ENCODE assay signal across 13 cellular contexts in genomic region chr4:3233391-3234071, GRCh38. TPM values are rescaled to one million over a fixed set of nuclear protein-coding genes. Genes with fewer than 3 reads are reported as not detected.
A peak's percentile ranks its signal among the peaks of the same experiment; 100 is the strongest.
DNase-seq lines count a peak whose midpoint lies in the region; ATAC-seq and TF ChIP-seq lines count a peak whose summit lies in the region.
"Had no signal": no experiment of that assay in that cellular context is flagged by ENCODE, and none has a peak within 500 bp of the region (broad histone marks: within the 10 kb centered on the region; RNA-seq: fewer than 3 reads in every experiment).

No MANE protein-coding gene starts in this region.

- H3K27ac Mint-ChIP-seq in stimulated activated effector memory CD8-positive, alpha-beta T cell treated with anti-CD3 and anti-CD28 coated beads, Interleukin-12 subunit alpha, Interleukin-12 subunit beta, amount 100 ng/mL, for 72 hours: peak overlapping the region; percentile 68

- 87% methylated on average over 19 of the region's 21 CpGs for WGBS in SK-N-SH (ENCODE audit: low lambda C conversion rate)

- peaks cover 17% of the 10 kb centered on the region for H3K4me1 Mint-ChIP-seq in stimulated activated effector memory CD8-positive, alpha-beta T cell treated with anti-CD3 and anti-CD28 coated beads, Interleukin-12 subunit alpha, Interleukin-12 subunit beta, amount 100 ng/mL, for 72 hours

- H3K9ac ChIP-seq in SK-N-SH (no peak overlapping the region), adipocyte (ENCODE audit: low read length) (no peak overlapping the region)

- no peaks in the 10 kb centered on the region for H3K9me2 ChIP-seq in SK-N-SH

- H3K36me3 Mint-ChIP-seq in stimulated activated effector memory CD8-positive, alpha-beta T cell treated with anti-CD3 and anti-CD28 coated beads, Interleukin-12 subunit alpha, Interleukin-12 subunit beta, amount 100 ng/mL, for 72 hours: peaks cover 74% of the 10 kb centered on the region

- H3K27me3 ChIP-seq in SK-N-SH (ENCODE audit: insufficient read depth): no peaks in the 10 kb centered on the region
- no peaks in the 10 kb centered on the region for H3K27me3 ChIP-seq in adipocyte (replicated peaks; ENCODE audit: control insufficient read depth, insufficient read depth, low read length)
- H3K27me3 ChIP-seq: esophagus muscularis mucosa had no signal

- no peak for TF ChIP-seq RAD21 in SK-N-SH (IDR thresholded peaks at IDR 0.05; ENCODE audit: low read length)

- POLR2A ChIA-PET in SK-N-SH (lab: Yijun Ruan, JAX): interaction anchor here (1.0 kb wide), 1 partner anchor 59 kb away, joined by 3 read pairs; no protein-coding TSS in a partner anchor

- H3K9me3 ChIP-seq in SK-N-SH (no peaks in the 10 kb centered on the region), adipocyte (ENCODE audit: control insufficient read depth, low read length) (no peaks in the 10 kb centered on the region)
- H3K9me3 ChIP-seq: esophagus muscularis mucosa had no signal

- H3K4me2 ChIP-seq in SK-N-SH: no peak overlapping the region

- TF ChIP-seq CTCF in SK-N-SH (IDR thresholded peaks at IDR 0.05) (no peak), fibroblast of pulmonary artery (IDR thresholded peaks at IDR 0.05; ENCODE audit: low read length, missing control alignments) (no peak)

- TF ChIP-seq EP300 in SK-N-SH (IDR thresholded peaks at IDR 0.05; ENCODE audit: borderline replicate concordance in 1 of 2, low read depth in 1 of 2, low read length in 1 of 2): no peak

- H3K36me3 ChIP-seq in SK-N-SH (replicated peaks in 1 of 2; ENCODE audit: control insufficient read depth in 1 of 2, insufficient read depth in 2 of 2, low read length in 1 of 2) (peaks cover 18 to 65% of the 10 kb centered on the region in 2 experiments), adipocyte (ENCODE audit: control insufficient read depth, insufficient read depth, low read length, severe bottlenecking) (peaks cover 81% of the 10 kb centered on the region)

- no peak overlapping the region for H2AFZ ChIP-seq in SK-N-SH (ENCODE audit: low read depth)

- H4K20me1 ChIP-seq in SK-N-SH (ENCODE audit: insufficient read depth): no peaks in the 10 kb centered on the region

- DNase-seq in SK-N-SH: no peak
- peak; percentile 7 for DNase-seq in adipocyte (ENCODE audit: low read depth)
- peak; percentile 15 for DNase-seq in fibroblast of pulmonary artery (ENCODE audit: low read depth)
- DNase-seq in stimulated activated effector memory CD8-positive, alpha-beta T cell treated with anti-CD3 and anti-CD28 coated beads, Interleukin-12 subunit alpha, Interleukin-12 subunit beta, amount 100 ng/mL, for 72 hours (ENCODE audit: low spot score in 2 of 2): no peak
- no peak for DNase-seq in anterior cingulate cortex (lab: John Stamatoyannopoulos, UW)
- DNase-seq: 8988T, cerebellar nuclear complex, SIG-M5 had no signal

- ATAC-seq in SK-N-SH treated with all-trans-retinoic acid at 6 μM for 48 hours (peak; percentile 43; the same call in 2 of the 3 replicates), HG03280 (IDR thresholded peaks at IDR 0.05; ENCODE audit: unreplicated experiment) (no peak), HG03442 (IDR thresholded peaks at IDR 0.05; ENCODE audit: unreplicated experiment) (no peak)
- no peak for ATAC-seq in stimulated activated effector memory CD8-positive, alpha-beta T cell treated with anti-CD3 and anti-CD28 coated beads, Interleukin-12 subunit alpha, Interleukin-12 subunit beta, amount 100 ng/mL, for 72 hours

- no peak overlapping the region for H3K4me3 ChIP-seq in SK-N-SH (ENCODE audit: low read depth in 2 of 2, low read length in 1 of 2)
- H3K4me3 ChIP-seq in adipocyte (ENCODE audit: low read length): no peak overlapping the region
- no peak overlapping the region for H3K4me3 ChIP-seq in fibroblast of pulmonary artery (replicated peaks; ENCODE audit: low read depth, low read length)
- H3K4me3 ChIP-seq: esophagus muscularis mucosa, skin epidermis had no signal

- H3K4me3 Mint-ChIP-seq in stimulated activated effector memory CD8-positive, alpha-beta T cell treated with anti-CD3 and anti-CD28 coated beads, Interleukin-12 subunit alpha, Interleukin-12 subunit beta, amount 100 ng/mL, for 72 hours: no peak overlapping the region

- no peaks in the 10 kb centered on the region for H3K79me2 ChIP-seq in SK-N-SH (ENCODE audit: insufficient read depth)

- H3K27ac ChIP-seq in SK-N-SH (ENCODE audit: low read depth in 2 of 2, low read length in 1 of 2): peak overlapping the region in 1 of 2 experiments; percentile 24; a peak in 1 of 4 replicates
- H3K27ac ChIP-seq: esophagus muscularis mucosa, skin epidermis had no signal

- no peaks in the 10 kb centered on the region for H3F3A ChIP-seq in SK-N-SH (replicated peaks; ENCODE audit: insufficient read depth)

- H3K4me1 ChIP-seq in SK-N-SH (ENCODE audit: control insufficient read depth in 1 of 2, insufficient read depth in 2 of 2, low read depth in 1 of 2, low read length in 1 of 2) (peaks cover 0 to 21% of the 10 kb centered on the region in 2 experiments; a peak in 2 of 4 replicates), adipocyte (ENCODE audit: control insufficient read depth, insufficient read depth, low read length) (no peaks in the 10 kb centered on the region)
- H3K4me1 ChIP-seq: esophagus muscularis mucosa had no signal

- H3K9me3 Mint-ChIP-seq in stimulated activated effector memory CD8-positive, alpha-beta T cell treated with anti-CD3 and anti-CD28 coated beads, Interleukin-12 subunit alpha, Interleukin-12 subunit beta, amount 100 ng/mL, for 72 hours: no peaks in the 10 kb centered on the region

- CTCF ChIA-PET in SK-N-SH (lab: Yijun Ruan, JAX): interaction anchor here (0.8 to 1.6 kb wide), 4 partner anchors 13 to 255 kb away, joined by 3 to 5 read pairs (median 4); no protein-coding TSS in a partner anchor

TF ChIP-seq in SK-N-SH treated with all-trans-retinoic acid at 6 μM for 48 hours, 23 proteins besides CTCF, POLR2A, EP300 and RAD21 (continues in another document):
- TF ChIP-seq PPARA (CRISPR knock-in tag; IDR thresholded peaks at IDR 0.05; ENCODE audit: borderline replicate concordance) (no peak), RARB (CRISPR knock-in tag; IDR thresholded peaks at IDR 0.05) (no peak), POU6F1 (CRISPR knock-in tag; IDR thresholded peaks at IDR 0.05; ENCODE audit: borderline replicate concordance, low read depth) (no peak), BACH2 (CRISPR knock-in tag; IDR thresholded peaks at IDR 0.05; ENCODE audit: borderline replicate concordance) (no peak), ZNF70 (CRISPR knock-in tag; IDR thresholded peaks at IDR 0.05) (no peak), GLIS3 (CRISPR knock-in tag; IDR thresholded peaks at IDR 0.05) (no peak), ZFP30 (CRISPR knock-in tag; IDR thresholded peaks at IDR 0.05) (no peak), ZC3H10 (CRISPR knock-in tag; IDR thresholded peaks at IDR 0.05) (no peak), TCF4 (CRISPR knock-in tag; IDR thresholded peaks at IDR 0.05; ENCODE audit: borderline replicate concordance) (no peak), ARNTL (CRISPR knock-in tag; IDR thresholded peaks at IDR 0.05; ENCODE audit: borderline replicate concordance, low read depth) (no peak), ESRRG (CRISPR knock-in tag; IDR thresholded peaks at IDR 0.05) (no peak)

TF ChIP-seq in SK-N-SH, 30 proteins besides CTCF, POLR2A, EP300 and RAD21 (continues in another document):
- TF ChIP-seq ELF1 (IDR thresholded peaks at IDR 0.05) (no peak), TCF12 (IDR thresholded peaks at IDR 0.05) (no peak), GABPA (IDR thresholded peaks at IDR 0.05; ENCODE audit: low read depth) (no peak), MEF2A (IDR thresholded peaks at IDR 0.05; ENCODE audit: borderline replicate concordance, low read depth) (no peak), SIN3A (IDR thresholded peaks at IDR 0.05; ENCODE audit: borderline replicate concordance, low read depth, low read length) (no peak), ZBTB33 (IDR thresholded peaks at IDR 0.05; ENCODE audit: borderline replicate concordance, low read depth) (no peak)

RNA-seq across cellular contexts. Expression of gene MSANTD1, which starts 15.4 kb away (rescaled TPM):
- 0.15 and 0.18 TPM in 2 replicates for polyA plus RNA-seq in SK-N-SH (2012; rRNA removed)
- polyA plus RNA-seq in SK-N-SH (2012; cell fraction: cytosol; rRNA removed): 0.07 and 0.08 TPM in 2 replicates
- 1.6 and 1.8 TPM in 2 replicates for polyA plus RNA-seq in SK-N-SH (2012; cell fraction: nucleus; rRNA removed)

RNA-seq across cellular contexts. Expression of gene RGS12, which starts 59.3 kb away (rescaled TPM):
- polyA plus RNA-seq in SK-N-SH (2012; rRNA removed): 11.4 and 18.4 TPM in 2 replicates
- polyA plus RNA-seq in SK-N-SH (2012; cell fraction: cytosol; rRNA removed): 7.2 and 9.5 TPM in 2 replicates
- 50.2 and 78.3 TPM in 2 replicates for polyA plus RNA-seq in SK-N-SH (2012; cell fraction: nucleus; rRNA removed)

Comparison
In these comparisons a context has a peak if more than half of its experiments do, and no peak if none do; other contexts are left out.
1. DNase-seq: peak in adipocyte (single experiment) and fibroblast of pulmonary artery (single experiment); none in SK-N-SH (single experiment), stimulated activated effector memory CD8-positive, alpha-beta T cell treated with anti-CD3 and anti-CD28 coated beads, Interleukin-12 subunit alpha, Interleukin-12 subunit beta, amount 100 ng/mL, for 72 hours (0 of 2) and anterior cingulate cortex (0 of 58).